8 cellular contexts compared by ENCODE assay signal in genomic region chr1:167442142-167442848, GRCh38.
A peak's percentile ranks its signal among the peaks of the same experiment; 100 is the strongest.
DNase-seq lines count a peak whose midpoint lies in the region; ATAC-seq and TF ChIP-seq lines count a peak whose summit lies in the region.

No MANE protein-coding gene starts in this region.

- peak; percentile 87 for TF ChIP-seq CTCF in chondrocyte (IDR thresholded peaks at IDR 0.05)
- TF ChIP-seq CTCF in liver (IDR thresholded peaks at IDR 0.05; ENCODE audit: low read depth, low read length, missing input control): peak; percentile 82

- DNase-seq in Ammon's horn (ENCODE audit: low spot score) (peak; percentile 82), NCI-H446 treated with DMSO at 0.1 percent for 48 hours (lab: John Stamatoyannopoulos, UW) (peak; percentile 51), chondrocyte (ENCODE audit: low spot score) (no peak)
- DNase-seq in activated CD4-positive, alpha-beta T cell treated with anti-CD3 and anti-CD28 coated beads for 4 hours: peak; percentile 87 to 91
- DNase-seq in stimulated activated CD4-positive, alpha-beta T cell treated with anti-CD3 and anti-CD28 coated beads, TNF-alpha, amount 100 ng/mL, for 1 hour (ENCODE audit: low read depth in 3 of 3, low spot score in 1 of 3): peak; percentile 66 to 84 (median 69)

- peaks cover 16% of the 10 kb centered on the region for H3K27me3 Mint-ChIP-seq in chondrocyte (ENCODE audit: low read depth)

- no peaks in the 10 kb centered on the region for H3K9me3 ChIP-seq in liver (ENCODE audit: control insufficient read depth in 4 of 4, low read length in 3 of 4)

- 47% methylated on average over 12 of the region's 12 CpGs for WGBS in liver

- H3K4me3 Mint-ChIP-seq in chondrocyte (ENCODE audit: unreplicated experiment): no peak overlapping the region

- peaks cover 0 to 2% (median 0%) of the 10 kb centered on the region in 4 donors for H3K27me3 ChIP-seq in liver (ENCODE audit: control insufficient read depth in 4 of 4, insufficient read depth in 4 of 4, low read length in 3 of 4)

- peaks cover 17% of the 10 kb centered on the region for H3K4me1 Mint-ChIP-seq in chondrocyte (ENCODE audit: low read depth)

- peak; percentile 84 for ATAC-seq in GM19023 (IDR thresholded peaks at IDR 0.05; ENCODE audit: unreplicated experiment)
- ATAC-seq in HG03175 (IDR thresholded peaks at IDR 0.05; ENCODE audit: unreplicated experiment): peak; percentile 82

- TF ChIP-seq RAD21 in liver (IDR thresholded peaks at IDR 0.05): peak; percentile 94 to 99

- no peak overlapping the region for H3K9ac ChIP-seq in liver (ENCODE audit: low read depth in 1 of 2, low read length in 2 of 2)

- peaks cover 0 to 8% (median 7%) of the 10 kb centered on the region in 4 donors for H3K4me1 ChIP-seq in liver (ENCODE audit: control insufficient read depth in 4 of 4, insufficient read depth in 4 of 4, low read length in 3 of 4)

- H3K4me3 ChIP-seq in liver (ENCODE audit: low read depth in 1 of 3, low read length in 3 of 3): no peak overlapping the region

- no peaks in the 10 kb centered on the region for H3K36me3 ChIP-seq in liver (ENCODE audit: control insufficient read depth in 4 of 4, insufficient read depth in 3 of 4, low read depth in 1 of 4, low read length in 3 of 4)

- no peak overlapping the region for H3K27ac Mint-ChIP-seq in chondrocyte (ENCODE audit: unreplicated experiment)

- H3K9me3 Mint-ChIP-seq in chondrocyte (ENCODE audit: low read depth): no peaks in the 10 kb centered on the region

- no peak overlapping the region for H3K27ac ChIP-seq in liver (ENCODE audit: low read depth in 1 of 2, low read length in 2 of 2)

- H3K36me3 Mint-ChIP-seq in chondrocyte (ENCODE audit: low read depth): no peaks in the 10 kb centered on the region

TF ChIP-seq in liver, 16 proteins besides CTCF, POLR2A, EP300 and RAD21:
- no peak for TF ChIP-seq MAX (IDR thresholded peaks at IDR 0.05)
- no peak for TF ChIP-seq ATF3 (IDR thresholded peaks at IDR 0.05)
- peak; percentile 61 to 86 for TF ChIP-seq RXRA (IDR thresholded peaks at IDR 0.05)
- peak; percentile 37 for TF ChIP-seq HNF4G (IDR thresholded peaks at IDR 0.05)
- no peak for TF ChIP-seq FOXA1 (IDR thresholded peaks at IDR 0.05)
- no peak for TF ChIP-seq EGR1 (IDR thresholded peaks at IDR 0.05; ENCODE audit: low read depth in 2 of 2)
- TF ChIP-seq HNF4A (conservative IDR thresholded peaks at IDR 0.05): peak; percentile 29 to 74
- no peak for TF ChIP-seq FOXA2 (IDR thresholded peaks at IDR 0.05)
- TF ChIP-seq JUND (IDR thresholded peaks at IDR 0.05): no peak
- peak; percentile 57 for TF ChIP-seq SP1 (IDR thresholded peaks at IDR 0.05)
- TF ChIP-seq TAF1 (conservative IDR thresholded peaks at IDR 0.05): no peak
- TF ChIP-seq ZBTB33 (IDR thresholded peaks at IDR 0.05): no peak
- no peak for TF ChIP-seq REST (IDR thresholded peaks at IDR 0.05)
TF ChIP-seq in liver: peak in this region for 4.
